Comparison of ENCODE assay signal across 1 cellular context in the genomic region with DNA sequence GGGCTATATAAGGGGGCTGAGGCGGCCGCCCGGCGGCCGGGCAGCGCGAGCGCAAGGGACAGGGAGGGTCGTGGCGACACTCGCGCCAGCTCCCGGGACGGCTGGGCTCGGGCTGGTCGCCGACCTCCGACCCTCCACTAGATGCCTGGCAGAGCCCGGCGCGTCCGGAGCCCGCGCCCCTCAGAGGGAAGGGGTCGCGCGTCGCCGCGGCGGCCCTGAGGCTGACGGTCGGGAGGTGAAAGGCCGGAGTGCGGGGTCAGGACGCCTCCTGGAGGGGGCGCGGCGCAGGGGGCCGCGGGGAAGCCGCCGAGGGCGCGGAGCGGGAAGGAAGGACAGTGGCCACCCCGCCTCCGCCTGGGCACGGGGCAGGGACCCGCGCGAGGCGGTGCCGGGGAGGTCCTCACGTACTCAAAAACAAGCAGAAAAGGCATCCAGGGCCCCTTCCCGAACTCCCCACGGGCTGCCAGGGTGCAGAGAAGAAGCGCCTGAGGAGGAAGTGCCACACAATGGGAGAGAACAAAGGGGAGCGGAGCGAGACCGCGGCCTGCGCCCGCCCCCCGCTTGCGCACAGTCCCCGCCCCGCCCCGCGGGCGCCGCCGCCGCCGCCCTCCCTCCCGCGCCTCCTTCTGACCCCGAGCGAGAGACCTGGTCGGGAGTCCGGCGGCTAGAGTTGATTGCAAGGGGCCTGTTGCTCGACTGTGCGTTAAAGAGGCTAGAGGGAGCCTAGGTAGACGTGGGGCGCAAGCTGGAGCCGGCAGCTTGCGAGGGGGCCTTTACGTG.
TF ChIP-seq lines count a peak whose summit lies in the region.

No MANE protein-coding gene starts in this region.

TF ChIP-seq in SK-N-SH, 30 proteins besides CTCF, POLR2A, EP300 and RAD21 (continued from another document):
- TF ChIP-seq FOXJ3 (CRISPR knock-in tag; IDR thresholded peaks at IDR 0.05) (peak; percentile 12; the same call in 1 of the 2 replicates), TAF1 (IDR thresholded peaks at IDR 0.05; ENCODE audit: borderline replicate concordance, low read depth, low read length) (peak; percentile 87), ELF1 (IDR thresholded peaks at IDR 0.05) (peak; percentile 32; the same call in 1 of the 2 replicates), FOXM1 (IDR thresholded peaks at IDR 0.05; ENCODE audit: low read depth) (no peak), SMC3 (IDR thresholded peaks at IDR 0.05; ENCODE audit: low read depth, low read length) (no peak; the same call in none of the 2 replicates), RCOR1 (IDR thresholded peaks at IDR 0.05; ENCODE audit: low read length) (no peak), CHD2 (IDR thresholded peaks at IDR 0.05; ENCODE audit: low read length, partially characterized antibody) (no peak), MXI1 (IDR thresholded peaks at IDR 0.05; ENCODE audit: low read depth, low read length) (no peak; the same call in 1 of the 2 replicates)
- TF ChIP-seq, protein P1, sequence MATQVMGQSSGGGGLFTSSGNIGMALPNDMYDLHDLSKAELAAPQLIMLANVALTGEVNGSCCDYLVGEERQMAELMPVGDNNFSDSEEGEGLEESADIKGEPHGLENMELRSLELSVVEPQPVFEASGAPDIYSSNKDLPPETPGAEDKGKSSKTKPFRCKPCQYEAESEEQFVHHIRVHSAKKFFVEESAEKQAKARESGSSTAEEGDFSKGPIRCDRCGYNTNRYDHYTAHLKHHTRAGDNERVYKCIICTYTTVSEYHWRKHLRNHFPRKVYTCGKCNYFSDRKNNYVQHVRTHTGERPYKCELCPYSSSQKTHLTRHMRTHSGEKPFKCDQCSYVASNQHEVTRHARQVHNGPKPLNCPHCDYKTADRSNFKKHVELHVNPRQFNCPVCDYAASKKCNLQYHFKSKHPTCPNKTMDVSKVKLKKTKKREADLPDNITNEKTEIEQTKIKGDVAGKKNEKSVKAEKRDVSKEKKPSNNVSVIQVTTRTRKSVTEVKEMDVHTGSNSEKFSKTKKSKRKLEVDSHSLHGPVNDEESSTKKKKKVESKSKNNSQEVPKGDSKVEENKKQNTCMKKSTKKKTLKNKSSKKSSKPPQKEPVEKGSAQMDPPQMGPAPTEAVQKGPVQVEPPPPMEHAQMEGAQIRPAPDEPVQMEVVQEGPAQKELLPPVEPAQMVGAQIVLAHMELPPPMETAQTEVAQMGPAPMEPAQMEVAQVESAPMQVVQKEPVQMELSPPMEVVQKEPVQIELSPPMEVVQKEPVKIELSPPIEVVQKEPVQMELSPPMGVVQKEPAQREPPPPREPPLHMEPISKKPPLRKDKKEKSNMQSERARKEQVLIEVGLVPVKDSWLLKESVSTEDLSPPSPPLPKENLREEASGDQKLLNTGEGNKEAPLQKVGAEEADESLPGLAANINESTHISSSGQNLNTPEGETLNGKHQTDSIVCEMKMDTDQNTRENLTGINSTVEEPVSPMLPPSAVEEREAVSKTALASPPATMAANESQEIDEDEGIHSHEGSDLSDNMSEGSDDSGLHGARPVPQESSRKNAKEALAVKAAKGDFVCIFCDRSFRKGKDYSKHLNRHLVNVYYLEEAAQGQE (IDR thresholded peaks at IDR 0.05; ENCODE audit: low read depth, low read length), result peak; percentile 48; the same call in 1 of the 2 replicates
- TF ChIP-seq, protein P2, sequence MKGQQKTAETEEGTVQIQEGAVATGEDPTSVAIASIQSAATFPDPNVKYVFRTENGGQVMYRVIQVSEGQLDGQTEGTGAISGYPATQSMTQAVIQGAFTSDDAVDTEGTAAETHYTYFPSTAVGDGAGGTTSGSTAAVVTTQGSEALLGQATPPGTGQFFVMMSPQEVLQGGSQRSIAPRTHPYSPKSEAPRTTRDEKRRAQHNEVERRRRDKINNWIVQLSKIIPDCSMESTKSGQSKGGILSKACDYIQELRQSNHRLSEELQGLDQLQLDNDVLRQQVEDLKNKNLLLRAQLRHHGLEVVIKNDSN (IDR thresholded peaks at IDR 0.05; ENCODE audit: borderline replicate concordance, low read depth), result no peak
- TF ChIP-seq, protein P3, sequence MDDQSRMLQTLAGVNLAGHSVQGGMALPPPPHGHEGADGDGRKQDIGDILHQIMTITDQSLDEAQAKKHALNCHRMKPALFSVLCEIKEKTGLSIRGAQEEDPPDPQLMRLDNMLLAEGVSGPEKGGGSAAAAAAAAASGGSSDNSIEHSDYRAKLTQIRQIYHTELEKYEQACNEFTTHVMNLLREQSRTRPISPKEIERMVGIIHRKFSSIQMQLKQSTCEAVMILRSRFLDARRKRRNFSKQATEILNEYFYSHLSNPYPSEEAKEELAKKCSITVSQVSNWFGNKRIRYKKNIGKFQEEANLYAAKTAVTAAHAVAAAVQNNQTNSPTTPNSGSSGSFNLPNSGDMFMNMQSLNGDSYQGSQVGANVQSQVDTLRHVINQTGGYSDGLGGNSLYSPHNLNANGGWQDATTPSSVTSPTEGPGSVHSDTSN (IDR thresholded peaks at IDR 0.05), result no peak; the same call in 1 of the 2 replicates
